Comparison of ENCODE assay signal across 8 cellular contexts in genomic region chr5:157718529-157718928, GRCh38. TPM values are rescaled to one million over a fixed set of nuclear protein-coding genes. Genes with fewer than 3 reads are reported as not detected.
DNase-seq lines count a peak whose midpoint lies in the region; ATAC-seq, FAIRE-seq and TF ChIP-seq lines count a peak whose summit lies in the region.

No MANE protein-coding gene starts in this region.

- no peaks in the 10 kb centered on the region for H3K9me3 Mint-ChIP-seq in activated T-cell treated with anti-CD3 and anti-CD28 coated beads, Interleukin-2, amount 50 U/mL, for 4 hours
- no peaks in the 10 kb centered on the region for H3K9me3 Mint-ChIP-seq in HFFc6

- no peaks in the 10 kb centered on the region for H3K79me2 ChIP-seq in HepG2 (ENCODE audit: insufficient read depth, low read length)

- H3K4me1 Mint-ChIP-seq in activated T-cell treated with anti-CD3 and anti-CD28 coated beads, Interleukin-2, amount 50 U/mL, for 4 hours (ENCODE audit: low read depth): peaks cover 18% of the 10 kb centered on the region
- H3K4me1 Mint-ChIP-seq in HFFc6 (ENCODE audit: low read depth): peaks cover 41% of the 10 kb centered on the region

- no peaks in the 10 kb centered on the region for H3K27me3 Mint-ChIP-seq in activated T-cell treated with anti-CD3 and anti-CD28 coated beads, Interleukin-2, amount 50 U/mL, for 4 hours (ENCODE audit: low read depth)
- no peaks in the 10 kb centered on the region for H3K27me3 Mint-ChIP-seq in HFFc6 (ENCODE audit: insufficient read depth)

- no peak for DNase-seq in activated T-cell treated with anti-CD3 and anti-CD28 coated beads, Interleukin-2, amount 50 U/mL, for 4 hours
- DNase-seq in activated T-cell treated with anti-CD3 and anti-CD28 coated beads for 4 hours (no peak), HFFc6 (peak; percentile 73), Peyer's patch (no peak), HepG2 (ENCODE audit: low spot score) (peak; percentile 23), tibial artery (no peak)

- H3K4me3 Mint-ChIP-seq in activated T-cell treated with anti-CD3 and anti-CD28 coated beads, Interleukin-2, amount 50 U/mL, for 4 hours: no peak overlapping the region
- H3K4me3 Mint-ChIP-seq in HFFc6: peak overlapping the region; percentile 61

- whole genome bisulfite sequencing in HepG2 (ENCODE audit: low lambda C conversion rate): 10% methylated on average over 4 of the region's 4 CpGs

- TF ChIP-seq EP300 in HepG2 (IDR thresholded peaks at IDR 0.05; ENCODE audit: low read depth in 2 of 2, low read length in 2 of 2) (no peak), HepG2 (CRISPR knock-in tag; IDR thresholded peaks at IDR 0.05; ENCODE audit: borderline replicate concordance) (no peak)

- TF ChIP-seq POLR2A in Peyer's patch (IDR thresholded peaks at IDR 0.05) (no peak), HepG2 (IDR thresholded peaks at IDR 0.05; ENCODE audit: insufficient read depth in 1 of 2, low read depth in 2 of 2, low read length in 2 of 2) (no peak)

- H4K20me1 ChIP-seq in HepG2 (ENCODE audit: insufficient read depth, low read length): no peaks in the 10 kb centered on the region

- no peak overlapping the region for H3K27ac ChIP-seq in Peyer's patch
- H3K27ac ChIP-seq in HepG2 (ENCODE audit: extremely low read length, insufficient read depth, low read length): no peak overlapping the region
- H3K27ac ChIP-seq in tibial artery: no peak overlapping the region

- H3K4me1 ChIP-seq in Peyer's patch: no peaks in the 10 kb centered on the region
- no peaks in the 10 kb centered on the region for H3K4me1 ChIP-seq in HepG2 (ENCODE audit: insufficient read depth, low read length)
- peaks cover 0 to 4% (median 0%) of the 10 kb centered on the region in 4 donors for H3K4me1 ChIP-seq in tibial artery

- CTCF ChIA-PET in HepG2 (lab: Yijun Ruan, JAX; ENCODE audit: low intra/inter-chr PET ratio, low total read pairs): interaction anchor here (0.7 to 1.4 kb wide), 3 partner anchors 49 to 390 kb away, joined by 3 to 8 read pairs (median 5); no protein-coding TSS in a partner anchor

- FAIRE-seq in colon (lab: Jason Lieb, UNC) (peak; percentile 14), HepG2 (lab: Jason Lieb, UNC) (peak; percentile 59)

- no peak overlapping the region for H2AFZ ChIP-seq in HepG2 (ENCODE audit: low read length)

- H3K9me3 ChIP-seq in Peyer's patch (no peaks in the 10 kb centered on the region), HepG2 (ENCODE audit: low read length) (no peaks in the 10 kb centered on the region), tibial artery (no peaks in the 10 kb centered on the region)

- in situ Hi-C loops in HepG2 (cut with HindIII; ENCODE audit: extremely low pct_ligation_motif_present, low pct_unique_long_range_greater_than_20kb): no loop called here

- intact Hi-C loops in HepG2 (cut with micrococcal nuclease; ENCODE audit: unreplicated experiment): loop anchor here (1.0 to 10.0 kb wide), 4 partner anchors 49 to 571 kb away; no protein-coding TSS in a partner anchor
- intact Hi-C loops in tibial artery (cut with DNase I; ENCODE audit: low total_unique reads): loop anchor here (1.0 to 5.0 kb wide), 4 partner anchors 241 to 386 kb away; no protein-coding TSS in a partner anchor

- TF ChIP-seq CTCF in HFFc6 (IDR thresholded peaks at IDR 0.05) (peak; percentile 80), Peyer's patch (IDR thresholded peaks at IDR 0.05) (peak; percentile 8 to 86 (median 74)), HepG2 (CRISPR knock-in tag; IDR thresholded peaks at IDR 0.05) (peak; percentile 75), tibial artery (IDR thresholded peaks at IDR 0.05) (peak; percentile 62 to 76)

- no TSS peak for BruUV-seq in HepG2 (replicated peaks; lab: Mats Ljungman, UMichigan)

- no peak overlapping the region for H3K9ac ChIP-seq in HepG2 (ENCODE audit: insufficient read depth, low read depth, low read length)

- H3K27ac Mint-ChIP-seq in HFFc6: peak overlapping the region; percentile 68

- POLR2A ChIA-PET in HepG2 (lab: Yijun Ruan, JAX): no interaction called here

- no peak overlapping the region for H3K4me2 ChIP-seq in HepG2 (ENCODE audit: low read depth, low read length)

- peak; percentile 30; the same call in 1 of the 2 replicates for TF ChIP-seq RAD21 in HepG2 (CRISPR knock-in tag; IDR thresholded peaks at IDR 0.05)

- peak; percentile 70 to 88 for ATAC-seq in activated T-cell treated with anti-CD3 and anti-CD28 coated beads, Interleukin-2, amount 50 U/mL, for 4 hours
- ATAC-seq in HepG2 (peak; percentile 86), HG03460 (IDR thresholded peaks at IDR 0.05; ENCODE audit: unreplicated experiment) (no peak)

- H3K27me3 ChIP-seq in Peyer's patch: no peaks in the 10 kb centered on the region
- no peaks in the 10 kb centered on the region for H3K27me3 ChIP-seq in HepG2 (ENCODE audit: control insufficient read depth in 1 of 2, insufficient read depth in 2 of 2, low read length in 2 of 2)
- H3K27me3 ChIP-seq in tibial artery: no peaks in the 10 kb centered on the region

- peaks cover 5% of the 10 kb centered on the region for H3K36me3 Mint-ChIP-seq in activated T-cell treated with anti-CD3 and anti-CD28 coated beads, Interleukin-2, amount 50 U/mL, for 4 hours (ENCODE audit: insufficient read depth)
- peaks cover 10% of the 10 kb centered on the region; the same call in 1 of the 2 replicates for H3K36me3 Mint-ChIP-seq in HFFc6 (ENCODE audit: low read depth)

- H3K36me3 ChIP-seq in Peyer's patch (no peaks in the 10 kb centered on the region), HepG2 (replicated peaks in 1 of 2; ENCODE audit: control insufficient read depth in 1 of 2, insufficient read depth in 2 of 2, low read length in 2 of 2) (no peaks in the 10 kb centered on the region), tibial artery (no peaks in the 10 kb centered on the region)

- H3K4me3 ChIP-seq in Peyer's patch: no peak overlapping the region
- H3K4me3 ChIP-seq in HepG2 (replicated peaks in 1 of 3; ENCODE audit: insufficient read depth in 1 of 3, low read depth in 2 of 3, low read length in 3 of 3): no peak overlapping the region
- H3K4me3 ChIP-seq in tibial artery: no peak overlapping the region

RNA-seq across cellular contexts. Expression of gene THG1L, which starts 12.7 kb away (rescaled TPM):
- 10 to 100 TPM; 28.3 to 34.3 (median 31.5) TPM for total RNA-seq in activated T-cell treated with anti-CD3 and anti-CD28 coated beads, Interleukin-2, amount 50 U/mL, for 4 hours
- total RNA-seq in HFFc6 (2021; fragmentation: NEBNext Ultra II Directional; extraction: Animal tissue kit (Norgen Biotek cat#: 25700)): 10 to 100 TPM; 13.2 to 16.1 (median 13.5) TPM
- total RNA-seq in Peyer's patch (10 to 100 TPM in 2 of 4 donors, 1 to 10 TPM in 2; 4.0 to 29.7 (median 8.9) TPM), HepG2 (2016; rRNA removed; fragmentation: Illumina TruSeq; extraction: Trizol) (16.6 and 21.7 TPM in 2 replicates)
- total RNA-seq in HepG2 (2016; cell fraction: cytosol; rRNA removed; fragmentation: Illumina TruSeq; extraction: Trizol; ENCODE audit: low read depth): 6.2 and 8.9 TPM in 2 replicates
- 16.7 and 23.3 TPM in 2 replicates for total RNA-seq in HepG2 (2016; cell fraction: insoluble cytoplasmic fraction; rRNA removed; fragmentation: Illumina TruSeq; extraction: Trizol)
- total RNA-seq in HepG2 (2016; cell fraction: membrane; rRNA removed; fragmentation: Illumina TruSeq; extraction: Trizol): 17.6 and 19.1 TPM in 2 replicates
- 8.0 and 8.3 TPM in 2 replicates for total RNA-seq in HepG2 (2016; cell fraction: nucleus; rRNA removed; fragmentation: Illumina TruSeq; extraction: Trizol)
- polyA plus RNA-seq in HepG2 (2011; rRNA removed): 13.8 and 17.2 TPM in 2 replicates
- 15.0 and 15.5 TPM in 2 replicates for polyA plus RNA-seq in HepG2 (2011; cell fraction: cytosol; rRNA removed)
- 3.8 and 6.5 TPM in 2 replicates for polyA plus RNA-seq in HepG2 (2011; cell fraction: nucleus; rRNA removed)
- polyA plus RNA-seq in HepG2 (2012): 17.7 and 18.9 TPM in 2 replicates
- 11.6 and 13.8 TPM in 2 replicates for polyA plus RNA-seq in HepG2 (2016; cell fraction: cytosol; fragmentation: Illumina TruSeq; extraction: Trizol; ENCODE audit: low read depth)
- 24.1 and 27.8 TPM in 2 replicates for polyA plus RNA-seq in HepG2 (2016; cell fraction: insoluble cytoplasmic fraction; fragmentation: Illumina TruSeq; extraction: Trizol; ENCODE audit: low read depth)
- 19.7 and 24.1 TPM in 2 replicates for polyA plus RNA-seq in HepG2 (2016; cell fraction: membrane; fragmentation: Illumina TruSeq; extraction: Trizol; ENCODE audit: low read depth)
- 15.7 and 15.8 TPM in 2 replicates for polyA plus RNA-seq in HepG2 (2016; cell fraction: nucleus; fragmentation: Illumina TruSeq; extraction: Trizol; ENCODE audit: insufficient read depth, low read depth)
- polyA minus RNA-seq in HepG2 (2011; rRNA and poly(A)+ RNA removed; ENCODE audit: low replicate concordance): 36.1 and 50.0 TPM in 2 replicates
- 12.7 and 15.7 TPM in 2 replicates for polyA minus RNA-seq in HepG2 (2011; cell fraction: cytosol; rRNA and poly(A)+ RNA removed)
- 12.0 and 13.2 TPM in 2 replicates for polyA minus RNA-seq in HepG2 (2011; cell fraction: nucleus; rRNA and poly(A)+ RNA removed)

RNA-seq across cellular contexts. Expression of gene LSM11, which starts 25.0 kb away (rescaled TPM):
- total RNA-seq in activated T-cell treated with anti-CD3 and anti-CD28 coated beads, Interleukin-2, amount 50 U/mL, for 4 hours: 1 to 10 TPM; 4.9 to 5.9 (median 5.5) TPM
- 1 to 10 TPM; 2.0 to 2.9 (median 2.2) TPM for total RNA-seq in HFFc6 (2021; fragmentation: NEBNext Ultra II Directional; extraction: Animal tissue kit (Norgen Biotek cat#: 25700))
- total RNA-seq in Peyer's patch: 1 to 10 TPM; 3.3 to 3.8 (median 3.6) TPM
- 7.2 and 9.9 TPM in 2 replicates for total RNA-seq in HepG2 (2016; rRNA removed; fragmentation: Illumina TruSeq; extraction: Trizol)
- total RNA-seq in HepG2 (2016; cell fraction: cytosol; rRNA removed; fragmentation: Illumina TruSeq; extraction: Trizol; ENCODE audit: low read depth): 0.97 and 1.1 TPM in 2 replicates
- total RNA-seq in HepG2 (2016; cell fraction: insoluble cytoplasmic fraction; rRNA removed; fragmentation: Illumina TruSeq; extraction: Trizol): 7.2 and 9.4 TPM in 2 replicates
- 4.1 and 4.9 TPM in 2 replicates for total RNA-seq in HepG2 (2016; cell fraction: membrane; rRNA removed; fragmentation: Illumina TruSeq; extraction: Trizol)
- total RNA-seq in HepG2 (2016; cell fraction: nucleus; rRNA removed; fragmentation: Illumina TruSeq; extraction: Trizol): 5.1 and 5.6 TPM in 2 replicates
- polyA plus RNA-seq in HepG2 (2011; rRNA removed): 3.3 and 4.5 TPM in 2 replicates
- 2.3 and 2.8 TPM in 2 replicates for polyA plus RNA-seq in HepG2 (2011; cell fraction: cytosol; rRNA removed)
- 2.7 and 3.3 TPM in 2 replicates for polyA plus RNA-seq in HepG2 (2011; cell fraction: nucleus; rRNA removed)
- 3.3 and 4.6 TPM in 2 replicates for polyA plus RNA-seq in HepG2 (2012)
- 0.75 and 0.80 TPM in 2 replicates for polyA plus RNA-seq in HepG2 (2016; cell fraction: cytosol; fragmentation: Illumina TruSeq; extraction: Trizol; ENCODE audit: low read depth)
- 6.0 and 6.6 TPM in 2 replicates for polyA plus RNA-seq in HepG2 (2016; cell fraction: insoluble cytoplasmic fraction; fragmentation: Illumina TruSeq; extraction: Trizol; ENCODE audit: low read depth)
- 1.6 and 1.9 TPM in 2 replicates for polyA plus RNA-seq in HepG2 (2016; cell fraction: membrane; fragmentation: Illumina TruSeq; extraction: Trizol; ENCODE audit: low read depth)
- 6.6 and 6.9 TPM in 2 replicates for polyA plus RNA-seq in HepG2 (2016; cell fraction: nucleus; fragmentation: Illumina TruSeq; extraction: Trizol; ENCODE audit: insufficient read depth, low read depth)
- 5.8 and 7.3 TPM in 2 replicates for polyA minus RNA-seq in HepG2 (2011; rRNA and poly(A)+ RNA removed; ENCODE audit: low replicate concordance)
- 4.1 and 5.1 TPM in 2 replicates for polyA minus RNA-seq in HepG2 (2011; cell fraction: cytosol; rRNA and poly(A)+ RNA removed)
- 3.5 and 3.6 TPM in 2 replicates for polyA minus RNA-seq in HepG2 (2011; cell fraction: nucleus; rRNA and poly(A)+ RNA removed)

RNA-seq across cellular contexts. Expression of gene C5orf52, which starts 47.2 kb away (rescaled TPM):
- total RNA-seq in activated T-cell treated with anti-CD3 and anti-CD28 coated beads, Interleukin-2, amount 50 U/mL, for 4 hours: not detected
- not detected for total RNA-seq in HFFc6 (2021; fragmentation: NEBNext Ultra II Directional; extraction: Animal tissue kit (Norgen Biotek cat#: 25700))
- total RNA-seq in Peyer's patch: 1 to 10 TPM in 1 of 4 donors, not detected in 3; 1.7 TPM
- not detected in 2 replicates for total RNA-seq in HepG2 (2016; rRNA removed; fragmentation: Illumina TruSeq; extraction: Trizol)
- total RNA-seq in HepG2 (2016; cell fraction: cytosol; rRNA removed; fragmentation: Illumina TruSeq; extraction: Trizol; ENCODE audit: low read depth): not detected in 2 replicates
- total RNA-seq in HepG2 (2016; cell fraction: insoluble cytoplasmic fraction; rRNA removed; fragmentation: Illumina TruSeq; extraction: Trizol): not detected in 2 replicates
- total RNA-seq in HepG2 (2016; cell fraction: membrane; rRNA removed; fragmentation: Illumina TruSeq; extraction: Trizol): not detected in 2 replicates
- total RNA-seq in HepG2 (2016; cell fraction: nucleus; rRNA removed; fragmentation: Illumina TruSeq; extraction: Trizol): not detected in 2 replicates
- polyA plus RNA-seq in HepG2 (2011; rRNA removed): not detected in 2 replicates
- polyA plus RNA-seq in HepG2 (2011; cell fraction: cytosol; rRNA removed): not detected in 2 replicates
- polyA plus RNA-seq in HepG2 (2011; cell fraction: nucleus; rRNA removed): not detected in 2 replicates
- not detected in 2 replicates for polyA plus RNA-seq in HepG2 (2012)
- polyA plus RNA-seq in HepG2 (2016; cell fraction: cytosol; fragmentation: Illumina TruSeq; extraction: Trizol; ENCODE audit: low read depth): not detected in 2 replicates
- polyA plus RNA-seq in HepG2 (2016; cell fraction: insoluble cytoplasmic fraction; fragmentation: Illumina TruSeq; extraction: Trizol; ENCODE audit: low read depth): not detected in 2 replicates
- polyA plus RNA-seq in HepG2 (2016; cell fraction: membrane; fragmentation: Illumina TruSeq; extraction: Trizol; ENCODE audit: low read depth): not detected in 2 replicates
- polyA plus RNA-seq in HepG2 (2016; cell fraction: nucleus; fragmentation: Illumina TruSeq; extraction: Trizol; ENCODE audit: insufficient read depth, low read depth): not detected in 2 replicates
- polyA minus RNA-seq in HepG2 (2011; rRNA and poly(A)+ RNA removed; ENCODE audit: low replicate concordance): not detected in 2 replicates
- polyA minus RNA-seq in HepG2 (2011; cell fraction: cytosol; rRNA and poly(A)+ RNA removed): not detected in 2 replicates
- not detected in 2 replicates for polyA minus RNA-seq in HepG2 (2011; cell fraction: nucleus; rRNA and poly(A)+ RNA removed)

Comparison
In these comparisons a context has a peak if more than half of its experiments do, and no peak if none do; other contexts are left out.
1. DNase-seq: peak in HFFc6 (single experiment) and HepG2 (single experiment); none in activated T-cell treated with anti-CD3 and anti-CD28 coated beads, Interleukin-2, amount 50 U/mL, for 4 hours (single experiment), activated T-cell treated with anti-CD3 and anti-CD28 coated beads for 4 hours (single experiment), Peyer's patch (0 of 3) and tibial artery (0 of 2).
2. Peak in every context shown above with its lines, with median percentiles within 50 percentile points of each other: CTCF ChIP-seq.